In the genomic region with DNA sequence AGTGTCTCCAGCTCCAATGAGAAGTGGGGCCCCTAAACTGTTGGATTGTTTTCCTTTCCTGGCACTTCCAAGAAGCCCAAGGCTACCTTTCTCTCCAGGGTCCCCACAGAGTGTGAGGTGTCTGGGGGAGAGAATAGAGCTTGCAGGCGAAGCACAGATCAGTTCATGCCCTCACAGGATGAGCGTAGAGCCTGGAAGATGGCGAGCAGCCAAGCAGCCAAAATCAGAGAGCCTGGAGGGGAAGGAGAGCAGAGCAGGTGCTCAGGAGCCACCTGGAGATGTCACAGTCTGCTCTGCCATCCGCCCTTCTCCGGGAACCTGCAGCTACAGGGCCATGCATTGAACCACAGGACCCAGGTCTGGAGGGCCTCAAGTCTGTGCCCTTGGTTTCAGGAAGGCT, we compare ENCODE assay signal across 18 cellular contexts. TPM values are rescaled to one million over a fixed set of nuclear protein-coding genes. Genes with fewer than 3 reads are reported as not detected.
"Had no signal": no experiment of that assay in that cellular context is flagged by ENCODE, and none has a peak within 500 bp of the region (broad histone marks: within the 10 kb centered on the region; RNA-seq: fewer than 3 reads in every experiment).

No MANE protein-coding gene starts in this region.

- H3K4me3 ChIP-seq: dorsolateral prefrontal cortex, gastrocnemius medialis, lower lobe of right lung, prostate gland, right atrium auricular region, sigmoid colon, stomach, testis, tibial artery had no signal

- H3K27me3 ChIP-seq: right atrium auricular region, sigmoid colon, testis had no signal

- H3K36me3 ChIP-seq: gastrocnemius medialis, lower lobe of right lung, prostate gland, right atrium auricular region, sigmoid colon, stomach, tibial artery had no signal

- H3K9me3 ChIP-seq: gastrocnemius medialis, lower lobe of right lung, prostate gland, testis had no signal

- DNase-seq: effector CD4-positive, alpha-beta T cell; foreskin fibroblast; gastrocnemius medialis; head of caudate nucleus; left ventricle myocardium superior; lower lobe of right lung; natural killer cell; sigmoid colon; stimulated activated CD4-positive, alpha-beta T cell treated with anti-CD3 and anti-CD28 coated beads, Interleukin-2, amount 100 ng/mL, for 24 hours; stimulated activated CD4-positive, alpha-beta T cell treated with anti-CD3 and anti-CD28 coated beads, Interleukin-4, amount 100 ng/mL, for 24 hours; stimulated activated naive CD4-positive, alpha-beta T cell treated with Interleukin-2 at 50 U/mL for 16 hours; stomach; testis; tibial artery had no signal

- H3K27ac ChIP-seq: dorsolateral prefrontal cortex, gastrocnemius medialis, lower lobe of right lung, prostate gland, right atrium auricular region, sigmoid colon, stomach, testis, tibial artery had no signal

- H3K4me1 ChIP-seq: gastrocnemius medialis, lower lobe of right lung, prostate gland, right atrium auricular region, sigmoid colon, stomach, testis, tibial artery had no signal

RNA-seq across cellular contexts. Expression of a gene that starts 54.7 kb away (rescaled TPM):
- total RNA-seq: mononuclear cell, natural killer cell had no signal
